In genomic region chrX:105179644-105180043, GRCh38 we compare ENCODE assay signal across 10 cellular contexts. TPM values are rescaled to one million over a fixed set of nuclear protein-coding genes. Genes with fewer than 3 reads are reported as not detected.
"Had no signal": no experiment of that assay in that cellular context is flagged by ENCODE, and none has a peak within 500 bp of the region (broad histone marks: within the 10 kb centered on the region; RNA-seq: fewer than 3 reads in every experiment).

No MANE protein-coding gene starts in this region.

- H3K4me1 Mint-ChIP-seq: GM23338, H9 had no signal

- H3K27ac Mint-ChIP-seq: GM23338, H9 had no signal

- DNase-seq: H9, HCEC 1CT, KG1 had no signal

- H2AFZ ChIP-seq: GM23338 had no signal

- H3K4me3 ChIP-seq: GM23338, K562 had no signal

- H3K4me3 Mint-ChIP-seq: GM23338, H9 had no signal

- FAIRE-seq: H1, H54, HepG2, K562 had no signal

- H3K27ac ChIP-seq: HL-60 had no signal

- H3K4me2 ChIP-seq: GM23338 had no signal

- ATAC-seq: GM23338, HepG2, K562 had no signal

RNA-seq across cellular contexts. Expression of gene TEX13A, which starts 40.9 kb away (rescaled TPM):
- total RNA-seq: H1, H9, HepG2, HT1080, K562 had no signal
- polyA plus RNA-seq: GM23338, H1, HepG2 had no signal
